ENCODE assay signal across 8 cellular contexts in genomic region chr11:63937713-63938480, GRCh38. TPM values are rescaled to one million over a fixed set of nuclear protein-coding genes. Genes with fewer than 3 reads are reported as not detected.
A peak's percentile ranks its signal among the peaks of the same experiment; 100 is the strongest.
DNase-seq lines count a peak whose midpoint lies in the region; ATAC-seq lines count a peak whose summit lies in the region.

No MANE protein-coding gene starts in this region.

- H3K9me3 Mint-ChIP-seq in activated CD4-positive, alpha-beta T cell treated with anti-CD3 and anti-CD28 coated beads for 36 hours (ENCODE audit: low read depth): no peaks in the 10 kb centered on the region
- no peaks in the 10 kb centered on the region for H3K9me3 Mint-ChIP-seq in dendritic cell treated with granulocyte-macrophage colony-stimulating factor and Interleukin-4, amounts not matched to agents 40 ng/mL and 50 ng/mL, for 4 days

- no peaks in the 10 kb centered on the region for H3K36me3 ChIP-seq in muscle layer of duodenum (ENCODE audit: control insufficient read depth in 1 of 2, insufficient read depth in 2 of 2, low read length in 2 of 2)

- no peaks in the 10 kb centered on the region for H3K27me3 ChIP-seq in muscle layer of duodenum (ENCODE audit: low read depth, low read length)

- H3K4me1 ChIP-seq in muscle layer of duodenum (ENCODE audit: control insufficient read depth in 1 of 2, insufficient read depth in 2 of 2, low read length in 2 of 2): peaks cover 3 to 14% of the 10 kb centered on the region in 2 donors

- DNase-seq in activated CD4-positive, alpha-beta T cell treated with anti-CD3 and anti-CD28 coated beads for 36 hours: peak; percentile 38
- DNase-seq in activated CD4-positive, alpha-beta T cell treated with anti-CD3 and anti-CD28 coated beads for 4 hours: no peak
- peak; percentile 27 for DNase-seq in NCI-H748 treated with DMSO at 0.1 percent for 48 hours (lab: John Stamatoyannopoulos, UW)
- DNase-seq in C1 segment of cervical spinal cord (lab: John Stamatoyannopoulos, UW): no peak
- no peak for DNase-seq in central memory CD4-positive, alpha-beta T cell

- peak; percentile 14 for ATAC-seq in activated CD4-positive, alpha-beta T cell treated with anti-CD3 and anti-CD28 coated beads for 36 hours
- peak; percentile 18 for ATAC-seq in HG02642 (IDR thresholded peaks at IDR 0.05; ENCODE audit: poor library complexity, unreplicated experiment)

- intact Hi-C loops in activated CD4-positive, alpha-beta T cell treated with anti-CD3 and anti-CD28 coated beads for 36 hours (cut with DNase I, micrococcal nuclease): loop anchor here (1.0 to 2.0 kb wide), 17 partner anchors 21 to 367 kb away; partner anchors contain the start of genes COX8A (in 2 of the 2), ESRRA (in 1 of the 2), FKBP2 (in 1 of the 2) and GPR137 (in 1 of the 2)
- intact Hi-C loops in dendritic cell treated with granulocyte-macrophage colony-stimulating factor and Interleukin-4, amounts not matched to agents 40 ng/mL and 50 ng/mL, for 4 days (cut with micrococcal nuclease): loop anchor here (2.0 kb wide), 1 partner anchor 99 kb away; the partner anchor contains the start of gene MARK2

- H3K4me1 Mint-ChIP-seq in activated CD4-positive, alpha-beta T cell treated with anti-CD3 and anti-CD28 coated beads for 36 hours: peaks cover 16% of the 10 kb centered on the region
- peaks cover 36% of the 10 kb centered on the region for H3K4me1 Mint-ChIP-seq in dendritic cell treated with granulocyte-macrophage colony-stimulating factor and Interleukin-4, amounts not matched to agents 40 ng/mL and 50 ng/mL, for 4 days (ENCODE audit: low read depth)

- peak overlapping the region; percentile 87 for H3K27ac Mint-ChIP-seq in activated CD4-positive, alpha-beta T cell treated with anti-CD3 and anti-CD28 coated beads for 36 hours
- H3K27ac Mint-ChIP-seq in dendritic cell treated with granulocyte-macrophage colony-stimulating factor and Interleukin-4, amounts not matched to agents 40 ng/mL and 50 ng/mL, for 4 days: peak overlapping the region; percentile 77

- peak overlapping the region; percentile 59 to 88 for H3K4me3 ChIP-seq in muscle layer of duodenum (ENCODE audit: low read depth in 1 of 2, low read length in 2 of 2)

- no peaks in the 10 kb centered on the region for H3K9me3 ChIP-seq in muscle layer of duodenum (ENCODE audit: control insufficient read depth in 1 of 2, low read length in 2 of 2)

- no peaks in the 10 kb centered on the region for H3K27me3 Mint-ChIP-seq in activated CD4-positive, alpha-beta T cell treated with anti-CD3 and anti-CD28 coated beads for 36 hours
- H3K27me3 Mint-ChIP-seq in dendritic cell treated with granulocyte-macrophage colony-stimulating factor and Interleukin-4, amounts not matched to agents 40 ng/mL and 50 ng/mL, for 4 days: peaks cover 8% of the 10 kb centered on the region

- CTCF ChIA-PET in activated CD4-positive, alpha-beta T cell treated with anti-CD3 and anti-CD28 coated beads for 36 hours (lab: Charles Lee): interaction anchor here (0.6 to 1.5 kb wide), 3 partner anchors 85 to 214 kb away, joined by 3 to 5 read pairs (median 3); no protein-coding TSS in a partner anchor

- POLR2A ChIA-PET in activated CD4-positive, alpha-beta T cell treated with anti-CD3 and anti-CD28 coated beads for 36 hours (lab: Charles Lee): no interaction called here

- H3K4me3 Mint-ChIP-seq in activated CD4-positive, alpha-beta T cell treated with anti-CD3 and anti-CD28 coated beads for 36 hours: peak overlapping the region; percentile 83
- peak overlapping the region; percentile 86 for H3K4me3 Mint-ChIP-seq in dendritic cell treated with granulocyte-macrophage colony-stimulating factor and Interleukin-4, amounts not matched to agents 40 ng/mL and 50 ng/mL, for 4 days

- peaks cover 2% of the 10 kb centered on the region for H3K36me3 Mint-ChIP-seq in activated CD4-positive, alpha-beta T cell treated with anti-CD3 and anti-CD28 coated beads for 36 hours (ENCODE audit: low read depth)
- H3K36me3 Mint-ChIP-seq in dendritic cell treated with granulocyte-macrophage colony-stimulating factor and Interleukin-4, amounts not matched to agents 40 ng/mL and 50 ng/mL, for 4 days (ENCODE audit: low read depth): peaks cover 8% of the 10 kb centered on the region

- H3K27ac ChIP-seq in muscle layer of duodenum (ENCODE audit: low read length): peak overlapping the region; percentile 20

RNA-seq across cellular contexts. Expression of gene NAA40, which starts 0.9 kb away (rescaled TPM):
- 10 to 100 TPM; 13.7 to 15.9 TPM for total RNA-seq in activated CD4-positive, alpha-beta T cell treated with anti-CD3 and anti-CD28 coated beads for 36 hours

RNA-seq across cellular contexts. Expression of gene RCOR2, which starts 20.9 kb away (rescaled TPM):
- under 1 TPM; 0.37 TPM for total RNA-seq in activated CD4-positive, alpha-beta T cell treated with anti-CD3 and anti-CD28 coated beads for 36 hours

RNA-seq across cellular contexts. Expression of gene COX8A, which starts 36.5 kb away (rescaled TPM):
- 100 to 1,000 TPM; 413 to 454 TPM for total RNA-seq in activated CD4-positive, alpha-beta T cell treated with anti-CD3 and anti-CD28 coated beads for 36 hours

RNA-seq across cellular contexts. Expression of gene OTUB1, which starts 48.3 kb away (rescaled TPM):
- total RNA-seq in activated CD4-positive, alpha-beta T cell treated with anti-CD3 and anti-CD28 coated beads for 36 hours: 10 to 100 TPM; 77.4 to 86.1 TPM

Comparison
In these comparisons a context has a peak if more than half of its experiments do, and no peak if none do; other contexts are left out.
1. DNase-seq: peak in activated CD4-positive, alpha-beta T cell treated with anti-CD3 and anti-CD28 coated beads for 36 hours (single experiment) and NCI-H748 treated with DMSO at 0.1 percent for 48 hours (single experiment); none in activated CD4-positive, alpha-beta T cell treated with anti-CD3 and anti-CD28 coated beads for 4 hours (0 of 2), C1 segment of cervical spinal cord (0 of 14) and central memory CD4-positive, alpha-beta T cell (single experiment).